Comparison of ENCODE assay signal across 12 cellular contexts in the genomic region with DNA sequence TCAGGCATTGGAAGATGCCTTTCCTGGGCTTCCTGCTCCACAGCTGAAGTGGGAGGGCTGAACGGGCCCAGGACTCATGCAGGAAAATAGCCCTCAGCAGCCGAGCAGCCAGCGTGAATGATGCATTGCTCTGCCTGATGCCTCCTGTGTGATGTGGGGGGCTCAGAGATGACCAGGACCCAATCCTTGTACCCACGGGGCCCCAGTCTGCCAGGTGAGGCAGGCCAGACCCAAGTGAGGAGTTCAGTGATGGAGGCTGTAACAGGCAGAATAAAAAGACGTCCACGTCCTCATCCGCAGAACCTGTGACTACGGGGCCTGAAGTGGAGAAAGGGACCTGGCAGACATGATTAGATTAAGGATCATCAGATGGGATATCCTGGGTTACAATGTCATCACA.
"Had no signal": no experiment of that assay in that cellular context is flagged by ENCODE, and none has a peak within 500 bp of the region (broad histone marks: within the 10 kb centered on the region; RNA-seq: fewer than 3 reads in every experiment).

No MANE protein-coding gene starts in this region.

- H3K36me3 ChIP-seq: esophagus squamous epithelium, neutrophil had no signal

- H3K36me3 Mint-ChIP-seq: stimulated activated memory B cell treated with anti-CD40 and anti-IgM and Interleukin-4, amounts not matched to agents 10 μg/mL and 1 μg/mL and 100 μg/mL, for 72 hours had no signal

- H3K4me3 ChIP-seq: esophagus squamous epithelium had no signal

- H3K27ac Mint-ChIP-seq: activated CD4-positive, alpha-beta T cell treated with anti-CD3 and anti-CD28 coated beads, Interleukin-2, amount 10 ng/mL, durations not matched to agents 24 days and 14 days; activated naive CD4-positive, alpha-beta T cell treated with anti-CD3 and anti-CD28 coated beads for 36 hours; stimulated activated memory B cell treated with anti-CD40 and anti-IgM and Interleukin-4, amounts not matched to agents 10 μg/mL and 1 μg/mL and 100 μg/mL, for 72 hours had no signal

- ATAC-seq: stimulated activated memory B cell treated with anti-CD40 and anti-IgM and Interleukin-4, amounts not matched to agents 10 μg/mL and 1 μg/mL and 100 μg/mL, for 72 hours had no signal

- H3K9ac ChIP-seq: parathyroid adenoma had no signal

- DNase-seq: activated CD4-positive, alpha-beta T cell treated with anti-CD3 and anti-CD28 coated beads, Interleukin-2, amount 10 ng/mL, durations not matched to agents 24 days and 14 days; activated naive CD4-positive, alpha-beta T cell treated with anti-CD3 and anti-CD28 coated beads for 36 hours; central memory CD4-positive, alpha-beta T cell; cortex of kidney; effector CD8-positive, alpha-beta T cell; esophagus squamous epithelium; hippocampal formation; stimulated activated CD4-positive, alpha-beta T cell treated with anti-CD3 and anti-CD28 coated beads, Interleukin-2, amount 100 ng/mL, for 48 hours; T-helper 2 cell had no signal

- H2AFZ ChIP-seq: parathyroid adenoma had no signal

- H3K27me3 ChIP-seq: esophagus squamous epithelium, neutrophil had no signal

- H3K4me1 Mint-ChIP-seq: activated CD4-positive, alpha-beta T cell treated with anti-CD3 and anti-CD28 coated beads, Interleukin-2, amount 10 ng/mL, durations not matched to agents 24 days and 14 days; stimulated activated memory B cell treated with anti-CD40 and anti-IgM and Interleukin-4, amounts not matched to agents 10 μg/mL and 1 μg/mL and 100 μg/mL, for 72 hours had no signal

- H3K27me3 Mint-ChIP-seq: activated CD4-positive, alpha-beta T cell treated with anti-CD3 and anti-CD28 coated beads, Interleukin-2, amount 10 ng/mL, durations not matched to agents 24 days and 14 days had no signal

- H3K27ac ChIP-seq: esophagus squamous epithelium, neutrophil, parathyroid adenoma had no signal

- H3K4me3 Mint-ChIP-seq: activated CD4-positive, alpha-beta T cell treated with anti-CD3 and anti-CD28 coated beads, Interleukin-2, amount 10 ng/mL, durations not matched to agents 24 days and 14 days; activated naive CD4-positive, alpha-beta T cell treated with anti-CD3 and anti-CD28 coated beads for 36 hours; stimulated activated memory B cell treated with anti-CD40 and anti-IgM and Interleukin-4, amounts not matched to agents 10 μg/mL and 1 μg/mL and 100 μg/mL, for 72 hours had no signal

- H3K9me3 Mint-ChIP-seq: activated naive CD4-positive, alpha-beta T cell treated with anti-CD3 and anti-CD28 coated beads for 36 hours had no signal

- H3K4me1 ChIP-seq: esophagus squamous epithelium, parathyroid adenoma had no signal

- H3K9me3 ChIP-seq: esophagus squamous epithelium, neutrophil had no signal
